Comparison of ENCODE assay signal across 14 cellular contexts in the genomic region with DNA sequence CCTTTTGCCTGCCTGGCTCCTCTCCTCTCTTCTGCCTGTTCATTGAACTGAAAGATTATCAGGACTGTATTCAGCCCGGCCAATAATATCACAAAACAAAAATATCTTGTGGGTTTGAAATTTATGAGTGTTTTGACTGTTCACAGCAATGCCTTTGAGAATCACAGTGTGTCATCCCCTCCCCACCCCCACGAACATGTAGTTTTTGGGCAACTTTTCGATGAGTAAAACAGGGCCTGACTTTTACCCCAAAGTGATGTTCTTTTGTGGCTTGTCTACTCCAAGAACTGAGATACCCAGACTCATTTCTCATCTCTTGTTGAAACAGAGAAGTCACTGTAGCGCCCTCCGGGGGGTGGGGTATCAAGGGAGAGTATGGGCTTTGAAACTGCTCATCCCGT.
A peak's percentile ranks its signal among the peaks of the same experiment; 100 is the strongest.
DNase-seq lines count a peak whose midpoint lies in the region; ATAC-seq and TF ChIP-seq lines count a peak whose summit lies in the region.
"Had no signal": no experiment of that assay in that cellular context is flagged by ENCODE, and none has a peak within 500 bp of the region (broad histone marks: within the 10 kb centered on the region; RNA-seq: fewer than 3 reads in every experiment).

No MANE protein-coding gene starts in this region.

- H3K4me3 ChIP-seq in dorsolateral prefrontal cortex, result no peak overlapping the region
- H3K4me3 ChIP-seq: esophagus squamous epithelium had no signal

- no peak for TF ChIP-seq CTCF in dorsolateral prefrontal cortex (IDR thresholded peaks at IDR 0.05 in 54 of 56, conservative IDR thresholded peaks at IDR 0.05 in 2 of 56; ENCODE audit: low read depth in 1 of 56, partially characterized antibody in 56 of 56)

- H3K27ac ChIP-seq in dorsolateral prefrontal cortex, result no peak overlapping the region
- H3K27ac ChIP-seq: esophagus squamous epithelium had no signal

- peak; percentile 83 for DNase-seq in activated naive CD4-positive, alpha-beta T cell treated with Interleukin-2 at 50 U/mL for 16 hours
- no peak for DNase-seq in activated naive CD4-positive, alpha-beta T cell (lab: John Stamatoyannopoulos, UW)
- DNase-seq in activated naive CD4-positive, alpha-beta T cell treated with anti-CD3 and anti-CD28 coated beads, Interleukin-2, amount 50 U/mL, for 16 hours, result peak; percentile 38
- DNase-seq in stimulated activated CD4-positive, alpha-beta T cell treated with anti-CD3 and anti-CD28 coated beads, Interleukin-2, amount 100 ng/mL, for 48 hours, result peak; percentile 51 to 65
- no peak for DNase-seq in dorsolateral prefrontal cortex
- no peak for DNase-seq in sciatic nerve (ENCODE audit: low spot score)
- no peak for DNase-seq in AML-193 (lab: John Stamatoyannopoulos, UW)
- DNase-seq: EL, esophagus squamous epithelium, GOT3, hypothalamus, NCI-H2227 treated with DMSO at 0.1 percent for 48 hours had no signal

- intact Hi-C loops in dorsolateral prefrontal cortex (cut with DNase I), result loop anchor here in 1 of 2 donors (10.0 kb wide), 1 partner anchor 830 kb away; a partner anchor contains a TSS
- intact Hi-C loops in sciatic nerve (cut with DNase I), result no loop called here

- no peaks in the 10 kb centered on the region for H3K27me3 ChIP-seq in dorsolateral prefrontal cortex
- H3K27me3 ChIP-seq: esophagus squamous epithelium had no signal

- no peak for ATAC-seq in HG03280 (IDR thresholded peaks at IDR 0.05; ENCODE audit: unreplicated experiment)
- no peak for ATAC-seq in sciatic nerve
- ATAC-seq: WTC11 had no signal

Comparison
In these comparisons a context has a peak if more than half of its experiments do, and no peak if none do; other contexts are left out.
1. DNase-seq: peak in activated naive CD4-positive, alpha-beta T cell treated with Interleukin-2 at 50 U/mL for 16 hours (single experiment), activated naive CD4-positive, alpha-beta T cell treated with anti-CD3 and anti-CD28 coated beads, Interleukin-2, amount 50 U/mL, for 16 hours (single experiment) and stimulated activated CD4-positive, alpha-beta T cell treated with anti-CD3 and anti-CD28 coated beads, Interleukin-2, amount 100 ng/mL, for 48 hours (2 of 2); none in activated naive CD4-positive, alpha-beta T cell (0 of 4), dorsolateral prefrontal cortex (0 of 10), sciatic nerve (single experiment) and AML-193 (0 of 2).